In genomic region chr20:63686492-63687321, GRCh38 we compare ENCODE assay signal across 6 cellular contexts.
DNase-seq lines count a peak whose midpoint lies in the region; ATAC-seq lines count a peak whose summit lies in the region.

No MANE protein-coding gene starts in this region.

- DNase-seq in ELR (ENCODE audit: low read depth) (peak; percentile 95), amniotic epithelial cell (ENCODE audit: low read depth) (peak; percentile 82), cortex of kidney (lab: John Stamatoyannopoulos, UW) (no peak)

- H3K9ac ChIP-seq in mucosa of stomach (ENCODE audit: low read length), result peak overlapping the region; percentile 11

- no peaks in the 10 kb centered on the region for H3K36me3 ChIP-seq in mucosa of stomach (ENCODE audit: control insufficient read depth, insufficient read depth, low read length)

- H3K4me1 ChIP-seq in mucosa of stomach (ENCODE audit: control insufficient read depth, insufficient read depth, low read length), result peaks cover 34% of the 10 kb centered on the region

- ATAC-seq in HG02938 (IDR thresholded peaks at IDR 0.05; ENCODE audit: unreplicated experiment) (no peak), GM21381 (IDR thresholded peaks at IDR 0.05; ENCODE audit: unreplicated experiment) (no peak)

- H3K27me3 ChIP-seq in mucosa of stomach (ENCODE audit: control insufficient read depth, insufficient read depth, low read length), result no peaks in the 10 kb centered on the region

- no peaks in the 10 kb centered on the region for H3K9me3 ChIP-seq in mucosa of stomach (ENCODE audit: control insufficient read depth, low read length)

- no peak overlapping the region for H3K4me3 ChIP-seq in mucosa of stomach (ENCODE audit: low read length)
